1 cellular context compared by ENCODE assay signal in genomic region chr12:131786331-131786730, GRCh38.
TF ChIP-seq lines count a peak whose summit lies in the region.

No MANE protein-coding gene starts in this region.

TF ChIP-seq in H1, 55 proteins besides CTCF, POLR2A, EP300 and RAD21:
- no peak for TF ChIP-seq MAX (IDR thresholded peaks at IDR 0.05)
- no peak for TF ChIP-seq SAP30 (IDR thresholded peaks at IDR 0.05; ENCODE audit: insufficient read depth, insufficient replicate concordance, low read length)
- no peak for TF ChIP-seq RBBP5 (IDR thresholded peaks at IDR 0.05; ENCODE audit: borderline replicate concordance, low read depth, low read length)
- no peak for TF ChIP-seq RXRA (IDR thresholded peaks at IDR 0.05; ENCODE audit: insufficient read depth, low read depth, low read length)
- no peak for TF ChIP-seq TBP (IDR thresholded peaks at IDR 0.05; ENCODE audit: low read depth, low read length)
